27 cellular contexts compared by ENCODE assay signal in the genomic region with DNA sequence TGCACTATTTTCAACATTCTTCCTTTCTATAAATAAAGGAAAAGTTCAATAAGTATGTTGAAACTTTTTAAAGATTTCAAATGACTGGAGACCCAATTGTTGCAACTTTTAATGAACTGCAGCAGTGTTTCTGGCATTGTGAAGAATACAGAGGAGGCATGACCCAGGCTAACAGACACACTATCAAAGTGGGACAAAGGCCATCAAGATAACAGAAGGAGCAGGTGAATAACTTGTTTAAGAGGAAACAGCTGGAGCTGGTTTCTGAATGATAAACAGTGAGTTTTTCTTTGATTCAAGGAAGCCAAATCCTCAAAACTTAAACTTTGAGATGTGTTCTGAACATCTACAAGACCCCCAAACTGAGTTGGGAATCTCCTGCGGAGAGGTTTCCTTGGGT.
"Had no signal": no experiment of that assay in that cellular context is flagged by ENCODE, and none has a peak within 500 bp of the region (broad histone marks: within the 10 kb centered on the region; RNA-seq: fewer than 3 reads in every experiment).

No MANE protein-coding gene starts in this region.

- H3K4me1 ChIP-seq: breast epithelium, SJSA1 had no signal

- H3K27me3 ChIP-seq: breast epithelium, MG63, SJSA1 had no signal

- H3K4me3 ChIP-seq: breast epithelium, MG63, SJSA1 had no signal

- H3K27ac ChIP-seq: breast epithelium, RWPE1, SJSA1 had no signal

- DNase-seq: activated CD4-positive, alpha-beta T cell treated with anti-CD3 and anti-CD28 coated beads for 48 hours; activated CD4-positive, alpha-beta T cell treated with anti-CD3 and anti-CD28 coated beads, Interleukin-2, amount 50 U/mL, for 48 hours; activated CD4-positive, CD25-positive, alpha-beta regulatory T cell treated with anti-CD3 and anti-CD28 coated beads, Interleukin-2, amount 50 U/mL, for 72 hours; activated CD8-positive, alpha-beta memory T cell treated with anti-CD3 and anti-CD28 coated beads, Interleukin-2, amount 10 ng/mL, durations not matched to agents 7 days and 5 days; activated effector memory CD4-positive, alpha-beta T cell treated with Interleukin-2 at 50 U/mL for 16 hours; activated naive CD4-positive, alpha-beta T cell; activated T-cell treated with anti-CD3 and anti-CD28 coated beads, Interleukin-2, amount 50 U/mL, for 24 hours; aorta; central memory CD4-positive, alpha-beta T cell; MG63; MV-4-11; NCI-H1092 treated with DMSO at 0.1 percent for 48 hours; NCI-H1417 treated with DMSO at 0.1 percent for 48 hours; NCI-H1694; NCI-H2029; NCI-H2107; NCI-H2171 treated with DMSO at 0.1 percent for 48 hours; NCI-H345; NCI-H510A; NCI-H526 treated with DMSO at 0.1 percent for 48 hours; NCI-H82; OCI-M1; Right ventricle myocardium superior had no signal

- H3K36me3 ChIP-seq: breast epithelium, MG63, SJSA1 had no signal

- ATAC-seq: activated CD8-positive, alpha-beta memory T cell treated with anti-CD3 and anti-CD28 coated beads, Interleukin-2, amount 10 ng/mL, durations not matched to agents 7 days and 5 days; Panc1 had no signal

- H3K9me3 ChIP-seq: breast epithelium, MG63, SJSA1 had no signal
